Comparison of ENCODE assay signal across 34 cellular contexts in genomic region chr3:81033185-81033584, GRCh38.
"Had no signal": no experiment of that assay in that cellular context is flagged by ENCODE, and none has a peak within 500 bp of the region (broad histone marks: within the 10 kb centered on the region; RNA-seq: fewer than 3 reads in every experiment).

No MANE protein-coding gene starts in this region.

- ATAC-seq: activated CD8-positive, alpha-beta T cell treated with anti-CD3 and anti-CD28 coated beads for 36 hours; activated naive CD8-positive, alpha-beta T cell treated with anti-CD3 and anti-CD28 coated beads, Interleukin-2, amount 50 U/mL, for 24 hours had no signal

- H3K27me3 Mint-ChIP-seq: activated B cell treated with CpG ODN at 0.5 μM for 24 hours; activated CD4-positive, alpha-beta memory T cell treated with anti-CD3 and anti-CD28 coated beads for 36 hours; activated CD4-positive, alpha-beta T cell treated with anti-CD3 and anti-CD28 coated beads, Interleukin-2, amount 10 ng/mL, durations not matched to agents 24 days and 14 days; activated CD8-positive, alpha-beta T cell treated with anti-CD3 and anti-CD28 coated beads for 36 hours; activated naive CD4-positive, alpha-beta T cell treated with anti-CD3 and anti-CD28 coated beads, Interleukin-2, amount 10 ng/mL, durations not matched to agents 7 days and 5 days; activated naive CD4-positive, alpha-beta T cell treated with anti-CD3 and anti-CD28 coated beads, Interleukin-2, amount 50 U/mL, for 24 hours; activated naive CD8-positive, alpha-beta T cell; activated naive CD8-positive, alpha-beta T cell treated with anti-CD3 and anti-CD28 coated beads, Interleukin-2, amount 10 ng/mL, durations not matched to agents 7 days and 5 days; activated naive CD8-positive, alpha-beta T cell treated with anti-CD3 and anti-CD28 coated beads, Interleukin-2, amount 50 U/mL, for 24 hours; activated T-cell treated with anti-CD3 and anti-CD28 coated beads, Interleukin-2, amount 50 U/mL, for 24 hours; central memory CD8-positive, alpha-beta T cell had no signal

- DNase-seq: activated B cell treated with CpG ODN at 0.5 μM for 24 hours; activated CD4-positive, alpha-beta memory T cell treated with anti-CD3 and anti-CD28 coated beads for 36 hours; activated CD4-positive, alpha-beta T cell treated with anti-CD3 and anti-CD28 coated beads for 4 hours; activated CD4-positive, alpha-beta T cell treated with anti-CD3 and anti-CD28 coated beads, Interleukin-2, amount 10 ng/mL, durations not matched to agents 24 days and 14 days; activated CD4-positive, alpha-beta T cell treated with anti-CD3 and anti-CD28 coated beads, Interleukin-2, amount 50 U/mL, for 1 hour; activated CD4-positive, alpha-beta T cell treated with anti-CD3 and anti-CD28 coated beads, Interleukin-2, amount 50 U/mL, for 4 hours; activated CD4-positive, CD25-positive, alpha-beta regulatory T cell treated with anti-CD3 and anti-CD28 coated beads, Interleukin-2, amount 50 U/mL, for 72 hours; activated CD8-positive, alpha-beta memory T cell treated with anti-CD3 and anti-CD28 coated beads, Interleukin-2, amount 50 U/mL, for 4 hours; activated CD8-positive, alpha-beta T cell treated with anti-CD3 and anti-CD28 coated beads for 36 hours; activated effector memory CD4-positive, alpha-beta T cell treated with Interleukin-2 at 50 U/mL for 16 hours; activated gamma-delta T cell; activated naive CD4-positive, alpha-beta T cell treated with anti-CD3 and anti-CD28 coated beads, Interleukin-2, amount 10 ng/mL, durations not matched to agents 7 days and 5 days; activated naive CD4-positive, alpha-beta T cell treated with Interleukin-2 at 50 U/mL for 16 hours; activated naive CD8-positive, alpha-beta T cell treated with anti-CD3 and anti-CD28 coated beads, Interleukin-2, amount 10 ng/mL, durations not matched to agents 7 days and 5 days; activated naive CD8-positive, alpha-beta T cell treated with anti-CD3 and anti-CD28 coated beads, Interleukin-2, amount 50 U/mL, for 24 hours; activated T-cell treated with anti-CD3 and anti-CD28 coated beads, Interleukin-2, amount 50 U/mL, for 24 hours; activated T-cell treated with anti-CD3 and anti-CD28 coated beads, Interleukin-2, amount 50 U/mL, for 48 hours; amygdala; anterior cingulate cortex; caudate nucleus; cerebellar nuclear complex; T-helper 1 cell; T-helper 2 cell; T-helper 9 cell had no signal

- H3K4me3 Mint-ChIP-seq: activated B cell treated with CpG ODN at 0.5 μM for 24 hours; activated CD4-positive, alpha-beta memory T cell treated with anti-CD3 and anti-CD28 coated beads for 36 hours; activated CD4-positive, alpha-beta T cell treated with anti-CD3 and anti-CD28 coated beads, Interleukin-2, amount 10 ng/mL, durations not matched to agents 24 days and 14 days; activated CD8-positive, alpha-beta T cell treated with anti-CD3 and anti-CD28 coated beads for 36 hours; activated naive CD4-positive, alpha-beta T cell treated with anti-CD3 and anti-CD28 coated beads, Interleukin-2, amount 10 ng/mL, durations not matched to agents 7 days and 5 days; activated naive CD4-positive, alpha-beta T cell treated with anti-CD3 and anti-CD28 coated beads, Interleukin-2, amount 50 U/mL, for 24 hours; activated naive CD8-positive, alpha-beta T cell; activated naive CD8-positive, alpha-beta T cell treated with anti-CD3 and anti-CD28 coated beads, Interleukin-2, amount 10 ng/mL, durations not matched to agents 7 days and 5 days; activated naive CD8-positive, alpha-beta T cell treated with anti-CD3 and anti-CD28 coated beads, Interleukin-2, amount 50 U/mL, for 24 hours; activated T-cell treated with anti-CD3 and anti-CD28 coated beads, Interleukin-2, amount 50 U/mL, for 24 hours; brain; central memory CD8-positive, alpha-beta T cell; T-helper 1 cell treated with Interleukin-12 subunit alpha and Interleukin-12 subunit beta and Interleukin-4 antibody, amounts not matched to agents 30 μg/mL and 1 μg/mL, for 36 hours; T-helper 2 cell treated with Interferon-gamma antibody and Interleukin-4, amounts not matched to agents 5 μg/mL and 100 μg/mL, for 36 hours had no signal

- H3K9me3 Mint-ChIP-seq: activated CD4-positive, alpha-beta memory T cell treated with anti-CD3 and anti-CD28 coated beads for 36 hours; activated naive CD4-positive, alpha-beta T cell treated with anti-CD3 and anti-CD28 coated beads, Interleukin-2, amount 50 U/mL, for 24 hours had no signal

- H3K27ac ChIP-seq: ascending aorta, cardiac muscle cell, VCaP had no signal

- H3K36me3 ChIP-seq: ascending aorta, cardiac muscle cell had no signal

- H3K27me3 ChIP-seq: ascending aorta, cardiac muscle cell had no signal

- H3K4me1 ChIP-seq: ascending aorta had no signal

- H3K27ac Mint-ChIP-seq: activated B cell treated with CpG ODN at 0.5 μM for 24 hours; activated CD4-positive, alpha-beta memory T cell treated with anti-CD3 and anti-CD28 coated beads for 36 hours; activated CD4-positive, alpha-beta T cell treated with anti-CD3 and anti-CD28 coated beads, Interleukin-2, amount 10 ng/mL, durations not matched to agents 24 days and 14 days; activated CD8-positive, alpha-beta T cell treated with anti-CD3 and anti-CD28 coated beads for 36 hours; activated naive CD4-positive, alpha-beta T cell treated with anti-CD3 and anti-CD28 coated beads, Interleukin-2, amount 10 ng/mL, durations not matched to agents 7 days and 5 days; activated naive CD4-positive, alpha-beta T cell treated with anti-CD3 and anti-CD28 coated beads, Interleukin-2, amount 50 U/mL, for 24 hours; activated naive CD8-positive, alpha-beta T cell; activated naive CD8-positive, alpha-beta T cell treated with anti-CD3 and anti-CD28 coated beads, Interleukin-2, amount 10 ng/mL, durations not matched to agents 7 days and 5 days; activated naive CD8-positive, alpha-beta T cell treated with anti-CD3 and anti-CD28 coated beads, Interleukin-2, amount 50 U/mL, for 24 hours; activated T-cell treated with anti-CD3 and anti-CD28 coated beads, Interleukin-2, amount 50 U/mL, for 24 hours; activated T-helper 2 cell treated with anti-CD3 and anti-CD28 coated beads, Interferon-gamma antibody, Interleukin-2, Interleukin-4, amounts not matched to agents 10 μg/mL and 5 μg/mL and 100 μg/mL, durations not matched to agents 14 hours and 24 hours and 36 hours; T-helper 1 cell treated with Interleukin-12 subunit alpha and Interleukin-12 subunit beta and Interleukin-4 antibody, amounts not matched to agents 30 μg/mL and 1 μg/mL, for 36 hours; T-helper 2 cell treated with Interferon-gamma antibody and Interleukin-4, amounts not matched to agents 5 μg/mL and 100 μg/mL, for 36 hours had no signal

- H3K4me1 Mint-ChIP-seq: activated B cell treated with CpG ODN at 0.5 μM for 24 hours; activated CD4-positive, alpha-beta T cell treated with anti-CD3 and anti-CD28 coated beads, Interleukin-2, amount 10 ng/mL, durations not matched to agents 24 days and 14 days; activated naive CD4-positive, alpha-beta T cell treated with anti-CD3 and anti-CD28 coated beads, Interleukin-2, amount 10 ng/mL, durations not matched to agents 7 days and 5 days; activated naive CD4-positive, alpha-beta T cell treated with anti-CD3 and anti-CD28 coated beads, Interleukin-2, amount 50 U/mL, for 24 hours; activated naive CD8-positive, alpha-beta T cell treated with anti-CD3 and anti-CD28 coated beads, Interleukin-2, amount 10 ng/mL, durations not matched to agents 7 days and 5 days; activated naive CD8-positive, alpha-beta T cell treated with anti-CD3 and anti-CD28 coated beads, Interleukin-2, amount 50 U/mL, for 24 hours; brain; central memory CD8-positive, alpha-beta T cell had no signal

- H3K4me3 ChIP-seq: ascending aorta, cardiac muscle cell had no signal

- H3K9me3 ChIP-seq: ascending aorta had no signal

- H3K36me3 Mint-ChIP-seq: activated CD4-positive, alpha-beta memory T cell treated with anti-CD3 and anti-CD28 coated beads for 36 hours; activated naive CD4-positive, alpha-beta T cell treated with anti-CD3 and anti-CD28 coated beads, Interleukin-2, amount 10 ng/mL, durations not matched to agents 7 days and 5 days; activated naive CD4-positive, alpha-beta T cell treated with anti-CD3 and anti-CD28 coated beads, Interleukin-2, amount 50 U/mL, for 24 hours; activated naive CD8-positive, alpha-beta T cell; activated naive CD8-positive, alpha-beta T cell treated with anti-CD3 and anti-CD28 coated beads, Interleukin-2, amount 10 ng/mL, durations not matched to agents 7 days and 5 days; brain had no signal
